30 cellular contexts compared by ENCODE assay signal in the genomic region with DNA sequence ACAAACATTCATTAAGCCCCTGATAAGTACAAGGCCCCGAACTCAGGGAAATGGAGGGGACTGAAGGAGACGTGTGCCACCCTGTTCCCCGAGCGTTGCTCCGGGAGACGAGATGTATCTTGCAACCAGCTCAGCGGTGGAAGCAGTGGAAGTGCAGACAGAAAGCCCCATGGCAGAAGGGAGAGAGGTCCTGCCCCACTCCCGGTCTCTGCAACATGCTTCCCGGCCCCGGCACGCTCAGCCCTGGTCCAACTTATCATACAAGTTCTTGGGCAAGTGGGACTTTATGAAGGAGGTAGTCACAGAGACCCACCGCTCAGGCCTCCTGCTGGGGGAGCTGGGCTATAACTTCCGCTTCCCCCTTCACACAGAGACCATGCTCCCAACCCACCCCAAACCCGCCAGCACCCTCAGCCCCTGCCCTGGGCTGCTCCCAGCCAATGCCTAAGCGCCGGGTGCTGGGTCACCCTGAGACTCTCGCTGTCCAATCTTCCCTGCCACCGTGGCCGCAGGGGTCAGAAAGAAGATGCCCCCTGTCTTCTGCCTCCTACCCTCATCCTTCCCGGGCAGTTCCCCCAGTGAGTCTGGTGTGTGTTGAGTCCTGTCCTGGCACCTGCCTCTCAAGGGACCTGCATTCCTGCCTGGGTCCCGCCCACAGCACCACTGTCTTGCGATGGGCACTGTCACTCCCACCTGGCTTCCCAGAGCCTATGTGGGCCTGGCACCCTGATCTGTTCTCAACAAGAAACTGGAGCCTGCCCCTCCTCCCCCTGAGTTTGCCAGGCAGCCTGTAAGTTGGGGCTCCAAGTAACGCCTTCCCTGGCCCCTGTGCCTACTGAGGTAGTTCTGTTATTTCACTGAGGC.
DNase-seq lines count a peak whose midpoint lies in the region; ATAC-seq and TF ChIP-seq lines count a peak whose summit lies in the region.
"Had no signal": no experiment of that assay in that cellular context is flagged by ENCODE, and none has a peak within 500 bp of the region (broad histone marks: within the 10 kb centered on the region; RNA-seq: fewer than 3 reads in every experiment).

No MANE protein-coding gene starts in this region.

- WGBS in psoas muscle, 3 donors = 86 to 90% (median 88%) methylated on average over 23 of the region's 23 CpGs
- 90 to 95% (median 93%) methylated on average over 22 to 23 of the region's 23 CpGs for WGBS in stomach, 5 donors

- peak overlapping the region; percentile 89 for H3K27ac ChIP-seq in left ventricle myocardium inferior (replicated peaks)
- peak overlapping the region; percentile 24 for H3K27ac ChIP-seq in psoas muscle
- peak overlapping the region in 2 of 5 donors; percentile 28 to 72 for H3K27ac ChIP-seq in stomach
- H3K27ac ChIP-seq: KMS-11, parathyroid adenoma, SK-N-MC, tibial artery had no signal

- H3K27ac Mint-ChIP-seq in activated naive CD4-positive, alpha-beta T cell treated with anti-CD3 and anti-CD28 coated beads, Interleukin-2, amount 50 U/mL, for 72 hours = peak overlapping the region; percentile 8 to 58
- H3K27ac Mint-ChIP-seq: activated naive CD4-positive, alpha-beta T cell treated with anti-CD3 and anti-CD28 coated beads for 36 hours; CD8-positive, alpha-beta T cell; stimulated activated naive CD8-positive, alpha-beta T cell treated with anti-CD3 and anti-CD28 coated beads, Interleukin-15, amount 100 ng/mL, for 72 hours; T-helper 2 cell treated with Interferon-gamma antibody and Interleukin-4, amounts not matched to agents 5 μg/mL and 100 μg/mL, for 36 hours had no signal

- TF ChIP-seq EP300 in stomach (IDR thresholded peaks at IDR 0.05) = no peak

- intact Hi-C loops in left ventricle myocardium inferior (cut with micrococcal nuclease) (no loop called here), psoas muscle (cut with DNase I) (no loop called here), stomach (cut with DNase I; ENCODE audit: low total_unique reads) (no loop called here)

- no peak for TF ChIP-seq CTCF in NB4 (IDR thresholded peaks at IDR 0.05; ENCODE audit: low read depth, low read length)
- no peak for TF ChIP-seq CTCF in left ventricle myocardium inferior (IDR thresholded peaks at IDR 0.05; ENCODE audit: borderline replicate concordance)
- TF ChIP-seq CTCF in psoas muscle (IDR thresholded peaks at IDR 0.05) = no peak
- TF ChIP-seq CTCF in stomach (IDR thresholded peaks at IDR 0.05) = no peak

- TF ChIP-seq POLR2A in NB4 (IDR thresholded peaks at IDR 0.05; ENCODE audit: extremely low read depth, insufficient read length) (no peak), stomach (IDR thresholded peaks at IDR 0.05) (no peak)

- H3K4me1 ChIP-seq in left ventricle myocardium inferior (peaks cover 83% of the 10 kb centered on the region), psoas muscle (peaks cover 23% of the 10 kb centered on the region), stomach (peaks cover 20 to 55% (median 41%) of the 10 kb centered on the region in 4 donors)

- no peak overlapping the region for H3K4me3 ChIP-seq in NB4 (ENCODE audit: low read depth, low read length)
- no peak overlapping the region for H3K4me3 ChIP-seq in left ventricle myocardium inferior
- H3K4me3 ChIP-seq in psoas muscle = no peak overlapping the region
- H3K4me3 ChIP-seq in stomach = no peak overlapping the region
- H3K4me3 ChIP-seq: A549, MG63, mucosa of descending colon, SK-N-MC, tibial artery had no signal

- no peaks in the 10 kb centered on the region for H3K36me3 Mint-ChIP-seq in activated naive CD4-positive, alpha-beta T cell treated with anti-CD3 and anti-CD28 coated beads, Interleukin-2, amount 50 U/mL, for 72 hours
- H3K36me3 Mint-ChIP-seq: natural killer cell treated with Interleukin-12 subunit alpha and Interleukin-12 subunit beta and Interleukin-15 and Interleukin-18, amount 100 ng/mL, for 72 hours had no signal

- H3K9me3 ChIP-seq in left ventricle myocardium inferior (replicated peaks) = no peaks in the 10 kb centered on the region
- H3K9me3 ChIP-seq in psoas muscle = no peaks in the 10 kb centered on the region
- H3K9me3 ChIP-seq in stomach = no peaks in the 10 kb centered on the region
- H3K9me3 ChIP-seq: A549, MG63, mucosa of descending colon, tibial artery had no signal

- H3K9me3 Mint-ChIP-seq in activated naive CD4-positive, alpha-beta T cell treated with anti-CD3 and anti-CD28 coated beads, Interleukin-2, amount 50 U/mL, for 72 hours = no peaks in the 10 kb centered on the region
- H3K9me3 Mint-ChIP-seq: activated naive CD4-positive, alpha-beta T cell treated with anti-CD3 and anti-CD28 coated beads for 36 hours; CD8-positive, alpha-beta T cell; effector memory CD8-positive, alpha-beta T cell; natural killer cell treated with Interleukin-12 subunit alpha and Interleukin-12 subunit beta and Interleukin-15 and Interleukin-18, amount 100 ng/mL, for 72 hours; stimulated activated naive CD8-positive, alpha-beta T cell treated with anti-CD3 and anti-CD28 coated beads, Interleukin-15, amount 100 ng/mL, for 72 hours; T-helper 2 cell treated with Interferon-gamma antibody and Interleukin-4, amounts not matched to agents 5 μg/mL and 100 μg/mL, for 36 hours had no signal

- no peaks in the 10 kb centered on the region for H3K27me3 ChIP-seq in left ventricle myocardium inferior (ENCODE audit: low read depth)
- H3K27me3 ChIP-seq in psoas muscle (ENCODE audit: insufficient read depth in 3 of 3, low read length in 2 of 3) = no peaks in the 10 kb centered on the region
- no peaks in the 10 kb centered on the region for H3K27me3 ChIP-seq in stomach
- H3K27me3 ChIP-seq: MG63, tibial artery had no signal

- H3K36me3 ChIP-seq in left ventricle myocardium inferior (no peaks in the 10 kb centered on the region), psoas muscle (ENCODE audit: insufficient read depth in 1 of 2, low read depth in 1 of 2) (no peaks in the 10 kb centered on the region), stomach (no peaks in the 10 kb centered on the region)
- H3K36me3 ChIP-seq: MG63, tibial artery had no signal

- DNase-seq in activated naive CD4-positive, alpha-beta T cell treated with anti-CD3 and anti-CD28 coated beads, Interleukin-2, amount 50 U/mL, for 72 hours (ENCODE audit: low spot score in 2 of 2) = no peak
- no peak for DNase-seq in activated naive CD4-positive, alpha-beta T cell (lab: John Stamatoyannopoulos, UW)
- DNase-seq in NB4 (ENCODE audit: low read depth) = peak; percentile 37
- no peak for DNase-seq in left ventricle myocardium inferior
- no peak for DNase-seq in psoas muscle
- DNase-seq in stomach = no peak
- DNase-seq in stimulated activated naive CD4-positive, alpha-beta T cell (lab: John Stamatoyannopoulos, UW) = no peak
- no peak for DNase-seq in SW480 (ENCODE audit: low spot score)
- DNase-seq: activated CD4-positive, alpha-beta T cell treated with anti-CD3 and anti-CD28 coated beads, Interleukin-2, amount 50 U/mL, for 48 hours; activated CD4-positive, CD25-positive, alpha-beta regulatory T cell treated with anti-CD3 and anti-CD28 coated beads, Interleukin-2, amount 50 U/mL, for 72 hours; activated naive CD4-positive, alpha-beta T cell treated with anti-CD3 and anti-CD28 coated beads for 36 hours; CD8-positive, alpha-beta T cell; cortex of kidney; effector memory CD8-positive, alpha-beta T cell; kidney glomerular epithelial cell; MG63; mucosa of descending colon; NCI-H1105 treated with DMSO at 0.1 percent for 48 hours; NCI-H187 treated with DMSO at 0.1 percent for 48 hours; NCI-H524 treated with DMSO at 0.1 percent for 48 hours; NK-92 treated with Interleukin-12 subunit alpha and Interleukin-12 subunit beta, amount 100 ng/mL, for 24 hours; stimulated activated CD4-positive, alpha-beta T cell treated with anti-CD3 and anti-CD28 coated beads, Interleukin-2, amount 100 ng/mL, for 24 hours; stimulated activated naive CD8-positive, alpha-beta T cell treated with anti-CD3 and anti-CD28 coated beads, Interleukin-15, amount 100 ng/mL, for 72 hours; tibial artery had no signal

- no peak for ATAC-seq in activated naive CD4-positive, alpha-beta T cell treated with anti-CD3 and anti-CD28 coated beads, Interleukin-2, amount 50 U/mL, for 72 hours
- peak; percentile 8 to 42 (median 25) for ATAC-seq in psoas muscle
- ATAC-seq: CD8-positive, alpha-beta T cell; effector memory CD8-positive, alpha-beta T cell; natural killer cell treated with Interleukin-12 subunit alpha and Interleukin-12 subunit beta and Interleukin-15 and Interleukin-18, amount 100 ng/mL, for 72 hours; stimulated activated naive CD8-positive, alpha-beta T cell treated with anti-CD3 and anti-CD28 coated beads, Interleukin-15, amount 100 ng/mL, for 72 hours had no signal

Comparison
In these comparisons a context has a peak if more than half of its experiments do, and no peak if none do; other contexts are left out.
1. ATAC-seq: peak in psoas muscle (4 of 4); none in activated naive CD4-positive, alpha-beta T cell treated with anti-CD3 and anti-CD28 coated beads, Interleukin-2, amount 50 U/mL, for 72 hours (0 of 2).